Comparison of ENCODE assay signal across 34 cellular contexts in genomic region chr14:100859781-100860180, GRCh38. TPM values are rescaled to one million over a fixed set of nuclear protein-coding genes. Genes with fewer than 3 reads are reported as not detected.
"Had no signal": no experiment of that assay in that cellular context is flagged by ENCODE, and none has a peak within 500 bp of the region (broad histone marks: within the 10 kb centered on the region; RNA-seq: fewer than 3 reads in every experiment).

No MANE protein-coding gene starts in this region.

- H3K4me3 ChIP-seq: adrenal gland, MG63 had no signal

- H3K27ac Mint-ChIP-seq: activated CD4-positive, alpha-beta memory T cell treated with anti-CD3 and anti-CD28 coated beads, Interleukin-2, amount 10 ng/mL, durations not matched to agents 7 days and 5 days; activated CD8-positive, alpha-beta memory T cell treated with anti-CD3 and anti-CD28 coated beads, Interleukin-2, amount 10 ng/mL, durations not matched to agents 7 days and 5 days; activated naive CD4-positive, alpha-beta T cell treated with anti-CD3 and anti-CD28 coated beads for 36 hours; activated naive CD4-positive, alpha-beta T cell treated with anti-CD3 and anti-CD28 coated beads, Interleukin-2, amount 50 U/mL, for 72 hours; activated T-cell treated with anti-CD3 and anti-CD28 coated beads, Interleukin-2, amount 50 U/mL, for 72 hours; activated T-helper 2 cell treated with anti-CD3 and anti-CD28 coated beads, Interferon-gamma antibody, Interleukin-2, Interleukin-4, amounts not matched to agents 10 μg/mL and 5 μg/mL and 100 μg/mL, durations not matched to agents 14 hours and 24 hours and 36 hours had no signal

- H3K4me1 Mint-ChIP-seq: activated CD4-positive, alpha-beta memory T cell treated with anti-CD3 and anti-CD28 coated beads, Interleukin-2, amount 10 ng/mL, durations not matched to agents 7 days and 5 days; activated CD8-positive, alpha-beta memory T cell treated with anti-CD3 and anti-CD28 coated beads, Interleukin-2, amount 10 ng/mL, durations not matched to agents 7 days and 5 days had no signal

- H3K9me3 ChIP-seq: adrenal gland, MG63 had no signal

- DNase-seq: activated CD4-positive, alpha-beta memory T cell treated with anti-CD3 and anti-CD28 coated beads, Interleukin-2, amount 10 ng/mL, durations not matched to agents 7 days and 5 days; activated CD4-positive, alpha-beta T cell treated with anti-CD3 and anti-CD28 coated beads for 1 hour; activated CD4-positive, alpha-beta T cell treated with anti-CD3 and anti-CD28 coated beads for 48 hours; activated CD4-positive, CD25-positive, alpha-beta regulatory T cell; activated CD8-positive, alpha-beta memory T cell treated with anti-CD3 and anti-CD28 coated beads for 24 hours; activated CD8-positive, alpha-beta memory T cell treated with anti-CD3 and anti-CD28 coated beads, Interleukin-2, amount 10 ng/mL, durations not matched to agents 7 days and 5 days; activated CD8-positive, alpha-beta memory T cell treated with anti-CD3 and anti-CD28 coated beads, Interleukin-2, amount 50 U/mL, for 48 hours; activated gamma-delta T cell treated with Interleukin-2 at 50 U/mL for 16 hours; activated naive CD4-positive, alpha-beta T cell treated with anti-CD3 and anti-CD28 coated beads for 36 hours; activated T-cell treated with anti-CD3 and anti-CD28 coated beads, Interleukin-2, amount 50 U/mL, for 72 hours; adrenal gland; Kasumi-1; KG1; MG63; NCI-H1048; NCI-H1105 treated with DMSO at 0.1 percent for 48 hours; NCI-H1436; NCI-H1694; NCI-H1930; NCI-H2081 treated with DMSO at 0.1 percent for 48 hours; NCI-H226; NCI-H446 treated with DMSO at 0.1 percent for 48 hours; NCI-H524; SW 1271; T-helper 1 cell; T1000; WERI-Rb-1 had no signal

- H3K36me3 Mint-ChIP-seq: activated CD8-positive, alpha-beta memory T cell treated with anti-CD3 and anti-CD28 coated beads, Interleukin-2, amount 10 ng/mL, durations not matched to agents 7 days and 5 days; activated naive CD4-positive, alpha-beta T cell treated with anti-CD3 and anti-CD28 coated beads, Interleukin-2, amount 50 U/mL, for 72 hours; brain had no signal

- ATAC-seq: activated CD8-positive, alpha-beta memory T cell treated with anti-CD3 and anti-CD28 coated beads, Interleukin-2, amount 10 ng/mL, durations not matched to agents 7 days and 5 days; activated naive CD4-positive, alpha-beta T cell treated with anti-CD3 and anti-CD28 coated beads, Interleukin-2, amount 50 U/mL, for 72 hours; activated T-cell treated with anti-CD3 and anti-CD28 coated beads, Interleukin-2, amount 50 U/mL, for 72 hours; Panc1 had no signal

- H3K4me3 Mint-ChIP-seq: activated CD4-positive, alpha-beta memory T cell treated with anti-CD3 and anti-CD28 coated beads, Interleukin-2, amount 10 ng/mL, durations not matched to agents 7 days and 5 days; activated CD8-positive, alpha-beta memory T cell treated with anti-CD3 and anti-CD28 coated beads, Interleukin-2, amount 10 ng/mL, durations not matched to agents 7 days and 5 days; activated naive CD4-positive, alpha-beta T cell treated with anti-CD3 and anti-CD28 coated beads for 36 hours; activated T-cell treated with anti-CD3 and anti-CD28 coated beads, Interleukin-2, amount 50 U/mL, for 72 hours had no signal

- H3K27me3 ChIP-seq: adrenal gland, MG63 had no signal

- H3K36me3 ChIP-seq: MG63, WERI-Rb-1 had no signal

- H3K27me3 Mint-ChIP-seq: activated CD4-positive, alpha-beta memory T cell treated with anti-CD3 and anti-CD28 coated beads, Interleukin-2, amount 10 ng/mL, durations not matched to agents 7 days and 5 days; activated CD8-positive, alpha-beta memory T cell treated with anti-CD3 and anti-CD28 coated beads, Interleukin-2, amount 10 ng/mL, durations not matched to agents 7 days and 5 days; brain had no signal

- H3K27ac ChIP-seq: WERI-Rb-1 had no signal

- H3K9me3 Mint-ChIP-seq: activated CD4-positive, alpha-beta memory T cell treated with anti-CD3 and anti-CD28 coated beads, Interleukin-2, amount 10 ng/mL, durations not matched to agents 7 days and 5 days; activated naive CD4-positive, alpha-beta T cell treated with anti-CD3 and anti-CD28 coated beads for 36 hours; activated naive CD4-positive, alpha-beta T cell treated with anti-CD3 and anti-CD28 coated beads, Interleukin-2, amount 50 U/mL, for 72 hours; activated T-cell treated with anti-CD3 and anti-CD28 coated beads, Interleukin-2, amount 50 U/mL, for 72 hours; activated T-helper 2 cell treated with anti-CD3 and anti-CD28 coated beads, Interferon-gamma antibody, Interleukin-2, Interleukin-4, amounts not matched to agents 10 μg/mL and 5 μg/mL and 100 μg/mL, durations not matched to agents 14 hours and 24 hours and 36 hours had no signal

RNA-seq across cellular contexts. Expression of gene MEG3, which starts 33.9 kb away (rescaled TPM):
- total RNA-seq: activated CD4-positive, alpha-beta memory T cell treated with anti-CD3 and anti-CD28 coated beads, Interleukin-2, amount 10 ng/mL, durations not matched to agents 7 days and 5 days; activated CD8-positive, alpha-beta memory T cell treated with anti-CD3 and anti-CD28 coated beads, Interleukin-2, amount 10 ng/mL, durations not matched to agents 7 days and 5 days; activated naive CD4-positive, alpha-beta T cell treated with anti-CD3 and anti-CD28 coated beads for 36 hours; activated naive CD4-positive, alpha-beta T cell treated with anti-CD3 and anti-CD28 coated beads, Interleukin-2, amount 50 U/mL, for 72 hours; activated T-cell treated with anti-CD3 and anti-CD28 coated beads, Interleukin-2, amount 50 U/mL, for 72 hours; activated T-helper 2 cell treated with anti-CD3 and anti-CD28 coated beads, Interferon-gamma antibody, Interleukin-2, Interleukin-4, amounts not matched to agents 10 μg/mL and 5 μg/mL and 100 μg/mL, durations not matched to agents 14 hours and 24 hours and 36 hours; T-helper 2 cell treated with Interferon-gamma antibody and Interleukin-4, amounts not matched to agents 100 ng/mL and 5 ng/mL, for 36 hours had no signal

RNA-seq across cellular contexts. Expression of gene RTL1, which starts 43.7 kb away (rescaled TPM):
- total RNA-seq: activated CD4-positive, alpha-beta memory T cell treated with anti-CD3 and anti-CD28 coated beads, Interleukin-2, amount 10 ng/mL, durations not matched to agents 7 days and 5 days; activated CD8-positive, alpha-beta memory T cell treated with anti-CD3 and anti-CD28 coated beads, Interleukin-2, amount 10 ng/mL, durations not matched to agents 7 days and 5 days; activated naive CD4-positive, alpha-beta T cell treated with anti-CD3 and anti-CD28 coated beads for 36 hours; activated naive CD4-positive, alpha-beta T cell treated with anti-CD3 and anti-CD28 coated beads, Interleukin-2, amount 50 U/mL, for 72 hours; activated T-cell treated with anti-CD3 and anti-CD28 coated beads, Interleukin-2, amount 50 U/mL, for 72 hours; activated T-helper 2 cell treated with anti-CD3 and anti-CD28 coated beads, Interferon-gamma antibody, Interleukin-2, Interleukin-4, amounts not matched to agents 10 μg/mL and 5 μg/mL and 100 μg/mL, durations not matched to agents 14 hours and 24 hours and 36 hours; bronchial epithelial cell; RPMI7951; T-helper 2 cell treated with Interferon-gamma antibody and Interleukin-4, amounts not matched to agents 100 ng/mL and 5 ng/mL, for 36 hours had no signal
